Comparison of ENCODE assay signal across 8 cellular contexts in the genomic region with DNA sequence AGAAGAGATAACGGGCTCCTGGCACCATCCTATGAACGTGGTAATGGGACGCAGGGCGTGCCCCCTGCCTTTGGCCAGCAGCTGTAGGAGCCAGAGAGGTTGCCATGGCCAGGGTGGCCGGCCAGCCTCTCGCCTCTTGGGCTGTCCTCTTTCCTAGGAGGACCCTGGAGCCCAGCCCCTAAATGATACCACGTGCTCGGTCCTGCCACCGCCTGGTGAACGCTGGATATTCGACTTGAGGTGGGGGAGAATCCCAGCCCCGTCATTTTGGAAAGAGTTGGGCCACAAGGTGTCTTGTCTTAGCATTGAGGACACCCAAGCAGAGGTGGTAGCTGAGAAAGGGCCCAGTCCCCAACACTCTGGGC. TPM values are rescaled to one million over a fixed set of nuclear protein-coding genes. Genes with fewer than 3 reads are reported as not detected.
A peak's percentile ranks its signal among the peaks of the same experiment; 100 is the strongest.
DNase-seq lines count a peak whose midpoint lies in the region; FAIRE-seq and TF ChIP-seq lines count a peak whose summit lies in the region.

No MANE protein-coding gene starts in this region.

- 1% methylated on average over 9 of the region's 12 CpGs; no CpG with 5 or more reads in 1 of the 2 donors for WGBS in transverse colon (ENCODE audit: low coverage in 1 of 2), 2 donors

- intact Hi-C loops in transverse colon (cut with DNase I; ENCODE audit: low total_unique reads), result no loop called here

- H3K9ac ChIP-seq in ES-I3 (ENCODE audit: low read depth, low read length) (peak overlapping the region; percentile 57; the same call in 1 of the 2 replicates), NT2/D1 (ENCODE audit: insufficient read length, low read depth) (no peak overlapping the region)

- no peak for TF ChIP-seq CTCF in transverse colon (IDR thresholded peaks at IDR 0.05)

- H3K27ac ChIP-seq in transverse colon, result peak overlapping the region; percentile 19 to 85 (median 70)

- H3K4me3 ChIP-seq in NT2/D1 (ENCODE audit: insufficient read length, low read depth) (peak overlapping the region; percentile 52), transverse colon (peak overlapping the region; percentile 36 to 66 (median 58))

- H3K9me3 ChIP-seq in ES-I3 (ENCODE audit: control insufficient read depth, insufficient read depth, low read length) (no peaks in the 10 kb centered on the region; the same call in 1 of the 2 replicates), NT2/D1 (ENCODE audit: insufficient read depth, low read length) (peaks cover 11% of the 10 kb centered on the region; the same call in 1 of the 2 replicates), transverse colon (no peaks in the 10 kb centered on the region)

- TF ChIP-seq POLR2A in H54 (IDR thresholded peaks at IDR 0.05; ENCODE audit: low read depth, low read length) (no peak; the same call in 1 of the 2 replicates), transverse colon (IDR thresholded peaks at IDR 0.05) (no peak)

- FAIRE-seq in H54 (lab: Jason Lieb, UNC), result no peak

- H3K4me1 ChIP-seq in ES-I3 (ENCODE audit: insufficient read depth, low read length) (peaks cover 8% of the 10 kb centered on the region), NT2/D1 (ENCODE audit: insufficient read depth, insufficient read length) (peaks cover 3% of the 10 kb centered on the region), transverse colon (peaks cover 5 to 35% (median 29%) of the 10 kb centered on the region in 4 donors)

- in situ Hi-C loops in transverse colon (cut with MboI; ENCODE audit: low pct_ligation_motif_present in 1 of 4, low pct_unique_long_range_greater_than_20kb in 1 of 4, low sequenced_read_pairs in 3 of 4), result no loop called here

- peaks cover 72% of the 10 kb centered on the region for H3K27me3 ChIP-seq in NT2/D1 (ENCODE audit: insufficient read depth, insufficient read length)
- peaks cover 83% of the 10 kb centered on the region for H3K27me3 ChIP-seq in transverse colon

- DNase-seq in H54 (ENCODE audit: insufficient read length, low spot score) (peak; percentile 45), NT2/D1 (ENCODE audit: low read depth, low spot score) (no peak), cerebellar cortex (ENCODE audit: low spot score) (peak; percentile 66), medulla oblongata (ENCODE audit: extremely low spot score) (peak; percentile 41), transverse colon (no peak), HuH-7.5 (ENCODE audit: low spot score) (no peak), SKM-1 treated with dmso at 0.1 percent for 144 hours (lab: John Stamatoyannopoulos, UW; ENCODE audit: unreplicated experiment) (no peak)

- no peaks in the 10 kb centered on the region for H3K36me3 ChIP-seq in ES-I3 (ENCODE audit: insufficient read depth, low read length)
- H3K36me3 ChIP-seq in NT2/D1 (ENCODE audit: insufficient read depth, insufficient read length, low read length), result no peaks in the 10 kb centered on the region
- H3K36me3 ChIP-seq in transverse colon, result no peaks in the 10 kb centered on the region

- TF ChIP-seq EP300 in transverse colon (IDR thresholded peaks at IDR 0.05; ENCODE audit: low read depth), result no peak

RNA-seq across cellular contexts. Expression of a gene that starts 0.4 kb away (rescaled TPM):
- 10 to 100 TPM in 1 of 4 donors, under 1 TPM in 2, not detected in 1; 0.68 to 12.3 (median 0.95) TPM for total RNA-seq in transverse colon

Comparison
In these comparisons a context has a peak if more than half of its experiments do, and no peak if none do; other contexts are left out.
1. DNase-seq: peak in H54 (single experiment), cerebellar cortex (single experiment) and medulla oblongata (single experiment); none in NT2/D1 (single experiment), transverse colon (single experiment), HuH-7.5 (single experiment) and SKM-1 treated with dmso at 0.1 percent for 144 hours (single experiment).